In genomic region chr22:37051629-37052385, GRCh38 we compare ENCODE assay signal across 8 cellular contexts. TPM values are rescaled to one million over a fixed set of nuclear protein-coding genes. Genes with fewer than 3 reads are reported as not detected.
DNase-seq lines count a peak whose midpoint lies in the region; ATAC-seq and TF ChIP-seq lines count a peak whose summit lies in the region.

A gene with protein sequence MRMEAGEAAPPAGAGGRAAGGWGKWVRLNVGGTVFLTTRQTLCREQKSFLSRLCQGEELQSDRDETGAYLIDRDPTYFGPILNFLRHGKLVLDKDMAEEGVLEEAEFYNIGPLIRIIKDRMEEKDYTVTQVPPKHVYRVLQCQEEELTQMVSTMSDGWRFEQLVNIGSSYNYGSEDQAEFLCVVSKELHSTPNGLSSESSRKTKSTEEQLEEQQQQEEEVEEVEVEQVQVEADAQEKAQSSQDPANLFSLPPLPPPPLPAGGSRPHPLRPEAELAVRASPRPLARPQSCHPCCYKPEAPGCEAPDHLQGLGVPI (plus strand): TSS chr22:37051742. CDS start chr22:37051761, 19 bp downstream.

- H3K27ac ChIP-seq in 22Rv1 (no peak within 1 kb of the TSS), cardiac muscle cell (no peak within 1 kb of the TSS), trophoblast cell (ENCODE audit: low read depth, low read length) (no peak within 1 kb of the TSS), tibial artery (peak within 1 kb of the TSS; percentile 24 to 44)

- H3K79me1 ChIP-seq in trophoblast cell (ENCODE audit: low read length), result peaks cover 2% of the 10 kb centered on the region

- peak within 1 kb of the TSS; percentile 84 for H3K4me3 ChIP-seq in cardiac muscle cell
- H3K4me3 ChIP-seq in trophoblast cell (ENCODE audit: low read depth, low read length), result peak within 1 kb of the TSS; percentile 77
- H3K4me3 ChIP-seq in tibial artery, result peak within 1 kb of the TSS; percentile 65 to 93

- no peak within 1 kb of the TSS for H3K4ac ChIP-seq in trophoblast cell (ENCODE audit: low read depth, low read length)

- peak; percentile 51 for TF ChIP-seq POLR2A in GM15510 (IDR thresholded peaks at IDR 0.05; ENCODE audit: borderline replicate concordance, extremely low read depth, insufficient read length)

- ATAC-seq in activated naive CD8-positive, alpha-beta T cell treated with anti-CD3 and anti-CD28 coated beads, Interleukin-2, amount 10 ng/mL, durations not matched to agents 7 days and 5 days (ENCODE audit: low read depth), result peak; percentile 100

- no peak within 1 kb of the TSS for H4K12ac ChIP-seq in trophoblast cell (ENCODE audit: low read depth, low read length)

- POLR2A ChIA-PET in activated naive CD8-positive, alpha-beta T cell treated with anti-CD3 and anti-CD28 coated beads, Interleukin-2, amount 10 ng/mL, durations not matched to agents 7 days and 5 days (lab: Charles Lee), result interaction anchor here (0.6 to 1.7 kb wide), 7 partner anchors 9 to 569 kb away, joined by 3 to 8 read pairs (median 4); no protein-coding TSS in a partner anchor

- H3K4me1 ChIP-seq in cardiac muscle cell (ENCODE audit: low read depth), result no peaks in the 10 kb centered on the region
- H3K4me1 ChIP-seq in trophoblast cell (ENCODE audit: control insufficient read depth in 1 of 2, insufficient read depth in 2 of 2, low read length in 2 of 2), result peaks cover 3 to 5% of the 10 kb centered on the region in 2 experiments
- H3K4me1 ChIP-seq in tibial artery, result peaks cover 0 to 23% (median 13%) of the 10 kb centered on the region in 4 donors

- DNase-seq in HT-29 (ENCODE audit: low spot score), result peak; percentile 19
- peak; percentile 43 for DNase-seq in SW480 (ENCODE audit: low spot score)
- peak; percentile 88 for DNase-seq in activated naive CD8-positive, alpha-beta T cell treated with anti-CD3 and anti-CD28 coated beads, Interleukin-2, amount 10 ng/mL, durations not matched to agents 7 days and 5 days
- DNase-seq in cardiac muscle cell (ENCODE audit: low read depth in 1 of 2, low spot score in 1 of 2), result peak; percentile 69 to 82
- DNase-seq in trophoblast cell, result peak; percentile 10 to 23
- peak; percentile 67 to 79 for DNase-seq in tibial artery

- H2BK120ac ChIP-seq in trophoblast cell (ENCODE audit: insufficient read depth, low read length, poor library complexity), result peak within 1 kb of the TSS; percentile 14

- H4K8ac ChIP-seq in trophoblast cell (ENCODE audit: low read depth, low read length), result peak within 1 kb of the TSS; percentile 44

- no peaks in the 10 kb centered on the region for H3K27me3 ChIP-seq in cardiac muscle cell
- H3K27me3 ChIP-seq in trophoblast cell (ENCODE audit: insufficient read depth, low read length), result peaks cover 3% of the 10 kb centered on the region
- no peaks in the 10 kb centered on the region for H3K27me3 ChIP-seq in tibial artery

- no peak within 1 kb of the TSS for H3K9ac ChIP-seq in trophoblast cell (ENCODE audit: low read length)

- H3K79me2 ChIP-seq in trophoblast cell (ENCODE audit: control insufficient read depth, insufficient read depth, low read length, poor library complexity), result no peaks in the 10 kb centered on the region

- peak within 1 kb of the TSS; percentile 89 for H3K4me2 ChIP-seq in trophoblast cell (ENCODE audit: low read length)

- H3K23ac ChIP-seq in trophoblast cell (ENCODE audit: low read length), result no peak within 1 kb of the TSS

- H3K36me3 Mint-ChIP-seq in activated naive CD8-positive, alpha-beta T cell treated with anti-CD3 and anti-CD28 coated beads, Interleukin-2, amount 10 ng/mL, durations not matched to agents 7 days and 5 days, result peaks cover 6% of the 10 kb centered on the region

- H3K18ac ChIP-seq in trophoblast cell (ENCODE audit: low read length), result no peak within 1 kb of the TSS

- peak within 1 kb of the TSS; percentile 48 for H2AFZ ChIP-seq in trophoblast cell (ENCODE audit: insufficient read depth, low read length, poor library complexity)

- H2AK5ac ChIP-seq in trophoblast cell (ENCODE audit: low read length), result peak within 1 kb of the TSS; percentile 31

- peaks cover 11% of the 10 kb centered on the region for H3K4me1 Mint-ChIP-seq in activated naive CD8-positive, alpha-beta T cell treated with anti-CD3 and anti-CD28 coated beads, Interleukin-2, amount 10 ng/mL, durations not matched to agents 7 days and 5 days

- no peak within 1 kb of the TSS for H2BK5ac ChIP-seq in trophoblast cell (ENCODE audit: low read depth, low read length, poor library complexity)

- peak within 1 kb of the TSS; percentile 34 for H3K27ac Mint-ChIP-seq in activated naive CD8-positive, alpha-beta T cell treated with anti-CD3 and anti-CD28 coated beads, Interleukin-2, amount 10 ng/mL, durations not matched to agents 7 days and 5 days

- intact Hi-C loops in tibial artery (cut with DNase I; ENCODE audit: low total_unique reads), result no loop called here

- H3K9me3 ChIP-seq in cardiac muscle cell (ENCODE audit: low read depth), result no peaks in the 10 kb centered on the region
- H3K9me3 ChIP-seq in trophoblast cell (ENCODE audit: insufficient read depth, low read depth, low read length), result no peaks in the 10 kb centered on the region
- no peaks in the 10 kb centered on the region for H3K9me3 ChIP-seq in tibial artery

- H3K14ac ChIP-seq in trophoblast cell (ENCODE audit: low read length), result peak within 1 kb of the TSS; percentile 18

- H3K36me3 ChIP-seq in cardiac muscle cell (no peaks in the 10 kb centered on the region), trophoblast cell (ENCODE audit: control insufficient read depth in 1 of 2, insufficient read depth in 2 of 2, low read length in 2 of 2) (no peaks in the 10 kb centered on the region), tibial artery (peaks cover 0 to 33% (median 21%) of the 10 kb centered on the region in 3 donors)

- peak within 1 kb of the TSS; percentile 70 for H3K4me3 Mint-ChIP-seq in activated naive CD8-positive, alpha-beta T cell treated with anti-CD3 and anti-CD28 coated beads, Interleukin-2, amount 10 ng/mL, durations not matched to agents 7 days and 5 days

- no peaks in the 10 kb centered on the region for H3K9me3 Mint-ChIP-seq in activated naive CD8-positive, alpha-beta T cell treated with anti-CD3 and anti-CD28 coated beads, Interleukin-2, amount 10 ng/mL, durations not matched to agents 7 days and 5 days

- peak; percentile 34 for TF ChIP-seq CTCF in 22Rv1 (IDR thresholded peaks at IDR 0.05)
- no peak for TF ChIP-seq CTCF in cardiac muscle cell (IDR thresholded peaks at IDR 0.05; ENCODE audit: low read depth, low read length)
- no peak for TF ChIP-seq CTCF in tibial artery (IDR thresholded peaks at IDR 0.05)

- no peaks in the 10 kb centered on the region for H3K27me3 Mint-ChIP-seq in activated naive CD8-positive, alpha-beta T cell treated with anti-CD3 and anti-CD28 coated beads, Interleukin-2, amount 10 ng/mL, durations not matched to agents 7 days and 5 days

- WGBS in trophoblast cell (ENCODE audit: extremely low coverage, insufficient coverage, insufficient read length), result no CpG with 5 or more reads among the region's 76 CpGs

- H4K91ac ChIP-seq in trophoblast cell (ENCODE audit: low read depth, low read length), result peak within 1 kb of the TSS; percentile 3

- H2BK12ac ChIP-seq in trophoblast cell (ENCODE audit: low read length), result no peak within 1 kb of the TSS

RNA-seq across cellular contexts. Expression of the gene that starts here (rescaled TPM):
- total RNA-seq in HT-29 (2014; rRNA removed; shearing (Covaris generic)), result 5.5 and 11.1 TPM in 2 replicates
- total RNA-seq in activated naive CD8-positive, alpha-beta T cell treated with anti-CD3 and anti-CD28 coated beads, Interleukin-2, amount 10 ng/mL, durations not matched to agents 7 days and 5 days, result 10 to 100 TPM; 28.1 to 34.7 TPM
- 38.4 and 39.1 TPM in 2 replicates for total RNA-seq in cardiac muscle cell
- polyA plus RNA-seq in cardiac muscle cell, result 49.5 and 54.0 TPM in 2 replicates
- polyA plus RNA-seq in trophoblast cell (2013), result 6.8 and 7.2 TPM in 2 replicates

Comparison
In these comparisons a context has a peak if more than half of its experiments do, and no peak if none do; other contexts are left out.
1. H3K27ac ChIP-seq: peak in tibial artery (2 of 2); none in 22Rv1 (single experiment), cardiac muscle cell (single experiment) and trophoblast cell (single experiment).
2. DNase-seq: peak in every context shown above with its lines; median percentile 88 in activated naive CD8-positive, alpha-beta T cell treated with anti-CD3 and anti-CD28 coated beads, Interleukin-2, amount 10 ng/mL, durations not matched to agents 7 days and 5 days; 76 in cardiac muscle cell; 73 in tibial artery; 43 in SW480; 19 in HT-29; 16 in trophoblast cell.
3. Peak in every context shown above with its lines, with median percentiles within 50 percentile points of each other: H3K4me3 ChIP-seq.